ENCODE assay signal across 1 cellular context in the genomic region with DNA sequence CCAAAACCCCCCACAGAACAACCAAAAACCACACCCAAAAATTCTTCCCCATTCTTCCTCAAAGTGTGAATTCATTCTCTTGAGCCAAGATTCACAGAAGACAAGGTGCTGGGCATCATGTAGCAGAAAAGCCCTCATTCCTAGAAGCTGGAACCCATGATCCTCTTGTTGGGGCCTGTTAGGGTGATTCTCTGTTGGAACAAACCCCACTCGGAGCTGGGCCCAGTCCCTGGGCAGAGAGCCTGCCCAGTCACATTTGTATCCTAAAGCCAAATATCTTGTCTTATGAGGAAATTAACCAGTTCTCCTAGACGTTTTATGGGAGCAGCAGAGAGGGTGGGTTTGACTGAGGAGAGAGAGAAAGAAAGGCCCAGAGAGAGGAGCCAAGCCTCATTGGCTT.
TF ChIP-seq lines count a peak whose summit lies in the region.

No MANE protein-coding gene starts in this region.

TF ChIP-seq in K562, 482 proteins besides CTCF, POLR2A, EP300 and RAD21:
- TF ChIP-seq, protein P1, sequence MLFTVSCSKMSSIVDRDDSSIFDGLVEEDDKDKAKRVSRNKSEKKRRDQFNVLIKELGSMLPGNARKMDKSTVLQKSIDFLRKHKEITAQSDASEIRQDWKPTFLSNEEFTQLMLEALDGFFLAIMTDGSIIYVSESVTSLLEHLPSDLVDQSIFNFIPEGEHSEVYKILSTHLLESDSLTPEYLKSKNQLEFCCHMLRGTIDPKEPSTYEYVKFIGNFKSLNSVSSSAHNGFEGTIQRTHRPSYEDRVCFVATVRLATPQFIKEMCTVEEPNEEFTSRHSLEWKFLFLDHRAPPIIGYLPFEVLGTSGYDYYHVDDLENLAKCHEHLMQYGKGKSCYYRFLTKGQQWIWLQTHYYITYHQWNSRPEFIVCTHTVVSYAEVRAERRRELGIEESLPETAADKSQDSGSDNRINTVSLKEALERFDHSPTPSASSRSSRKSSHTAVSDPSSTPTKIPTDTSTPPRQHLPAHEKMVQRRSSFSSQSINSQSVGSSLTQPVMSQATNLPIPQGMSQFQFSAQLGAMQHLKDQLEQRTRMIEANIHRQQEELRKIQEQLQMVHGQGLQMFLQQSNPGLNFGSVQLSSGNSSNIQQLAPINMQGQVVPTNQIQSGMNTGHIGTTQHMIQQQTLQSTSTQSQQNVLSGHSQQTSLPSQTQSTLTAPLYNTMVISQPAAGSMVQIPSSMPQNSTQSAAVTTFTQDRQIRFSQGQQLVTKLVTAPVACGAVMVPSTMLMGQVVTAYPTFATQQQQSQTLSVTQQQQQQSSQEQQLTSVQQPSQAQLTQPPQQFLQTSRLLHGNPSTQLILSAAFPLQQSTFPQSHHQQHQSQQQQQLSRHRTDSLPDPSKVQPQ (CRISPR knock-in tag; IDR thresholded peaks at IDR 0.05; ENCODE audit: borderline replicate concordance) = no peak
- TF ChIP-seq CEBPB (tag; IDR thresholded peaks at IDR 0.05) = no peak
- no peak for TF ChIP-seq ADNP (tag; IDR thresholded peaks at IDR 0.05)
- TF ChIP-seq, protein P2, sequence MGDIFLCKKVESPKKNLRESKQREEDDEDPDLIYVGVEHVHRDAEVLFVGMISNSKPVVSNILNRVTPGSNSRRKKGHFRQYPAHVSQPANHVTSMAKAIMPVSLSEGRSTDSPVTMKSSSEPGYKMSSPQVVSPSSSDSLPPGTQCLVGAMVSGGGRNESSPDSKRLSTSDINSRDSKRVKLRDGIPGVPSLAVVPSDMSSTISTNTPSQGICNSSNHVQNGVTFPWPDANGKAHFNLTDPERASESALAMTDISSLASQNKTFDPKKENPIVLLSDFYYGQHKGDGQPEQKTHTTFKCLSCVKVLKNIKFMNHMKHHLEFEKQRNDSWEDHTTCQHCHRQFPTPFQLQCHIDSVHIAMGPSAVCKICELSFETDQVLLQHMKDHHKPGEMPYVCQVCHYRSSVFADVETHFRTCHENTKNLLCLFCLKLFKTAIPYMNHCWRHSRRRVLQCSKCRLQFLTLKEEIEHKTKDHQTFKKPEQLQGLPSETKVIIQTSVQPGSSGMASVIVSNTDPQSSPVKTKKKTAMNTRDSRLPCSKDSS (IDR thresholded peaks at IDR 0.05; ENCODE audit: low read depth, partially characterized antibody) = no peak
- no peak for TF ChIP-seq HSF4 (CRISPR knock-in tag; IDR thresholded peaks at IDR 0.05; ENCODE audit: borderline replicate concordance)
- TF ChIP-seq, protein P3, sequence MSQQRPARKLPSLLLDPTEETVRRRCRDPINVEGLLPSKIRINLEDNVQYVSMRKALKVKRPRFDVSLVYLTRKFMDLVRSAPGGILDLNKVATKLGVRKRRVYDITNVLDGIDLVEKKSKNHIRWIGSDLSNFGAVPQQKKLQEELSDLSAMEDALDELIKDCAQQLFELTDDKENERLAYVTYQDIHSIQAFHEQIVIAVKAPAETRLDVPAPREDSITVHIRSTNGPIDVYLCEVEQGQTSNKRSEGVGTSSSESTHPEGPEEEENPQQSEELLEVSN (IDR thresholded peaks at IDR 0.05; ENCODE audit: borderline replicate concordance in 1 of 2, extremely low read depth in 1 of 2, insufficient read depth in 1 of 2, insufficient read length in 1 of 2, low read depth in 1 of 2, low read length in 1 of 2, poor library complexity in 1 of 2, severe bottlenecking in 1 of 2) = no peak
- TF ChIP-seq NR4A1 (CRISPR knock-in tag; IDR thresholded peaks at IDR 0.05) = no peak
- no peak for TF ChIP-seq NR4A1 (tag; IDR thresholded peaks at IDR 0.05)
- no peak for TF ChIP-seq JUND (IDR thresholded peaks at IDR 0.05; ENCODE audit: borderline replicate concordance, low read depth, low read length)
- no peak for TF ChIP-seq JUND (tag; IDR thresholded peaks at IDR 0.05; ENCODE audit: borderline replicate concordance, low read depth, low read length)
- no peak for TF ChIP-seq TAF15 (IDR thresholded peaks at IDR 0.05; ENCODE audit: low read depth, low read length)
- TF ChIP-seq, protein P4, sequence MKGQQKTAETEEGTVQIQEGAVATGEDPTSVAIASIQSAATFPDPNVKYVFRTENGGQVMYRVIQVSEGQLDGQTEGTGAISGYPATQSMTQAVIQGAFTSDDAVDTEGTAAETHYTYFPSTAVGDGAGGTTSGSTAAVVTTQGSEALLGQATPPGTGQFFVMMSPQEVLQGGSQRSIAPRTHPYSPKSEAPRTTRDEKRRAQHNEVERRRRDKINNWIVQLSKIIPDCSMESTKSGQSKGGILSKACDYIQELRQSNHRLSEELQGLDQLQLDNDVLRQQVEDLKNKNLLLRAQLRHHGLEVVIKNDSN (CRISPR knock-in tag; IDR thresholded peaks at IDR 0.05) = no peak
- no peak for TF ChIP-seq BRF1 (IDR thresholded peaks at IDR 0.05; ENCODE audit: borderline replicate concordance, extremely low read depth, insufficient read length)
- TF ChIP-seq, protein P5, sequence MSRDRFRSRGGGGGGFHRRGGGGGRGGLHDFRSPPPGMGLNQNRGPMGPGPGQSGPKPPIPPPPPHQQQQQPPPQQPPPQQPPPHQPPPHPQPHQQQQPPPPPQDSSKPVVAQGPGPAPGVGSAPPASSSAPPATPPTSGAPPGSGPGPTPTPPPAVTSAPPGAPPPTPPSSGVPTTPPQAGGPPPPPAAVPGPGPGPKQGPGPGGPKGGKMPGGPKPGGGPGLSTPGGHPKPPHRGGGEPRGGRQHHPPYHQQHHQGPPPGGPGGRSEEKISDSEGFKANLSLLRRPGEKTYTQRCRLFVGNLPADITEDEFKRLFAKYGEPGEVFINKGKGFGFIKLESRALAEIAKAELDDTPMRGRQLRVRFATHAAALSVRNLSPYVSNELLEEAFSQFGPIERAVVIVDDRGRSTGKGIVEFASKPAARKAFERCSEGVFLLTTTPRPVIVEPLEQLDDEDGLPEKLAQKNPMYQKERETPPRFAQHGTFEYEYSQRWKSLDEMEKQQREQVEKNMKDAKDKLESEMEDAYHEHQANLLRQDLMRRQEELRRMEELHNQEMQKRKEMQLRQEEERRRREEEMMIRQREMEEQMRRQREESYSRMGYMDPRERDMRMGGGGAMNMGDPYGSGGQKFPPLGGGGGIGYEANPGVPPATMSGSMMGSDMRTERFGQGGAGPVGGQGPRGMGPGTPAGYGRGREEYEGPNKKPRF (IDR thresholded peaks at IDR 0.05; ENCODE audit: low read depth, low read length) = no peak
- TF ChIP-seq PCBP1 (IDR thresholded peaks at IDR 0.05; ENCODE audit: low read depth, low read length, poor library complexity, severe bottlenecking) = no peak
- no peak for TF ChIP-seq KDM2B (CRISPR knock-in tag; IDR thresholded peaks at IDR 0.05)
- TF ChIP-seq ZBTB1 (CRISPR knock-in tag; IDR thresholded peaks at IDR 0.05; ENCODE audit: borderline replicate concordance, low read depth) = no peak
- TF ChIP-seq, protein P6, sequence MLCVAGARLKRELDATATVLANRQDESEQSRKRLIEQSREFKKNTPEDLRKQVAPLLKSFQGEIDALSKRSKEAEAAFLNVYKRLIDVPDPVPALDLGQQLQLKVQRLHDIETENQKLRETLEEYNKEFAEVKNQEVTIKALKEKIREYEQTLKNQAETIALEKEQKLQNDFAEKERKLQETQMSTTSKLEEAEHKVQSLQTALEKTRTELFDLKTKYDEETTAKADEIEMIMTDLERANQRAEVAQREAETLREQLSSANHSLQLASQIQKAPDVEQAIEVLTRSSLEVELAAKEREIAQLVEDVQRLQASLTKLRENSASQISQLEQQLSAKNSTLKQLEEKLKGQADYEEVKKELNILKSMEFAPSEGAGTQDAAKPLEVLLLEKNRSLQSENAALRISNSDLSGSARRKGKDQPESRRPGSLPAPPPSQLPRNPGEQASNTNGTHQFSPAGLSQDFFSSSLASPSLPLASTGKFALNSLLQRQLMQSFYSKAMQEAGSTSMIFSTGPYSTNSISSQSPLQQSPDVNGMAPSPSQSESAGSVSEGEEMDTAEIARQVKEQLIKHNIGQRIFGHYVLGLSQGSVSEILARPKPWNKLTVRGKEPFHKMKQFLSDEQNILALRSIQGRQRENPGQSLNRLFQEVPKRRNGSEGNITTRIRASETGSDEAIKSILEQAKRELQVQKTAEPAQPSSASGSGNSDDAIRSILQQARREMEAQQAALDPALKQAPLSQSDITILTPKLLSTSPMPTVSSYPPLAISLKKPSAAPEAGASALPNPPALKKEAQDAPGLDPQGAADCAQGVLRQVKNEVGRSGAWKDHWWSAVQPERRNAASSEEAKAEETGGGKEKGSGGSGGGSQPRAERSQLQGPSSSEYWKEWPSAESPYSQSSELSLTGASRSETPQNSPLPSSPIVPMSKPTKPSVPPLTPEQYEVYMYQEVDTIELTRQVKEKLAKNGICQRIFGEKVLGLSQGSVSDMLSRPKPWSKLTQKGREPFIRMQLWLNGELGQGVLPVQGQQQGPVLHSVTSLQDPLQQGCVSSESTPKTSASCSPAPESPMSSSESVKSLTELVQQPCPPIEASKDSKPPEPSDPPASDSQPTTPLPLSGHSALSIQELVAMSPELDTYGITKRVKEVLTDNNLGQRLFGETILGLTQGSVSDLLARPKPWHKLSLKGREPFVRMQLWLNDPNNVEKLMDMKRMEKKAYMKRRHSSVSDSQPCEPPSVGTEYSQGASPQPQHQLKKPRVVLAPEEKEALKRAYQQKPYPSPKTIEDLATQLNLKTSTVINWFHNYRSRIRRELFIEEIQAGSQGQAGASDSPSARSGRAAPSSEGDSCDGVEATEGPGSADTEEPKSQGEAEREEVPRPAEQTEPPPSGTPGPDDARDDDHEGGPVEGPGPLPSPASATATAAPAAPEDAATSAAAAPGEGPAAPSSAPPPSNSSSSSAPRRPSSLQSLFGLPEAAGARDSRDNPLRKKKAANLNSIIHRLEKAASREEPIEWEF (CRISPR knock-in tag; IDR thresholded peaks at IDR 0.05) = no peak
- TF ChIP-seq ZFX (CRISPR knock-in tag; IDR thresholded peaks at IDR 0.05) = no peak
